ENCODE assay signal across 1 cellular context in genomic region chr3:176074096-176074495, GRCh38.
TF ChIP-seq lines count a peak whose summit lies in the region.

No MANE protein-coding gene starts in this region.

TF ChIP-seq in GM23338, 12 proteins besides CTCF, POLR2A, EP300 and RAD21 (continued from another document):
- TF ChIP-seq ZNF462 (CRISPR knock-in tag; IDR thresholded peaks at IDR 0.05): no peak
- no peak for TF ChIP-seq EZH2 (IDR thresholded peaks at IDR 0.05; ENCODE audit: low read depth, unreplicated experiment)
- TF ChIP-seq EZH2phosphoT487 (IDR thresholded peaks at IDR 0.05; ENCODE audit: unreplicated experiment): no peak
